Comparison of ENCODE assay signal across 10 cellular contexts in genomic region chr1:207825296-207825695, GRCh38.
DNase-seq lines count a peak whose midpoint lies in the region; ATAC-seq, FAIRE-seq and TF ChIP-seq lines count a peak whose summit lies in the region.
"Had no signal": no experiment of that assay in that cellular context is flagged by ENCODE, and none has a peak within 500 bp of the region (broad histone marks: within the 10 kb centered on the region; RNA-seq: fewer than 3 reads in every experiment).

No MANE protein-coding gene starts in this region.

- H3K4me1 ChIP-seq in BLaER1 (peaks cover 69% of the 10 kb centered on the region), OCI-LY7 (ENCODE audit: insufficient read depth, low read length, poor library complexity, severe bottlenecking) (peaks cover 71% of the 10 kb centered on the region), pancreas (peaks cover 36 to 50% (median 39%) of the 10 kb centered on the region in 3 donors)
- H3K4me1 ChIP-seq in effector memory CD4-positive, alpha-beta T cell (ENCODE audit: control insufficient read depth, insufficient read depth, low read length, poor library complexity, severe bottlenecking): peaks cover 54% of the 10 kb centered on the region

- H3K36me3 Mint-ChIP-seq in nephron progenitor cell (ENCODE audit: low read depth): no peaks in the 10 kb centered on the region

- TF ChIP-seq CTCF in OCI-LY7 (conservative IDR thresholded peaks at IDR 0.05; ENCODE audit: low read length) (no peak), pancreas (IDR thresholded peaks at IDR 0.05) (no peak), nephron progenitor cell (IDR thresholded peaks at IDR 0.05) (no peak)

- 0 out of 2 replicates have a peak overlapping the region, but pooled peaks have one; percentile 36 for H3K9ac ChIP-seq in BLaER1

- no peak for FAIRE-seq in pancreas (lab: Jason Lieb, UNC)

- WGBS in pancreas, 2 donors: 87 to 90% methylated on average over 3 of the region's 3 CpGs

- H3K27ac ChIP-seq in BLaER1: peak overlapping the region; percentile 36
- H3K27ac ChIP-seq in OCI-LY7 (ENCODE audit: low read depth, low read length, poor library complexity, severe bottlenecking): peak overlapping the region; percentile 27
- H3K27ac ChIP-seq in effector memory CD4-positive, alpha-beta T cell (ENCODE audit: insufficient read depth, low read length, poor library complexity, severe bottlenecking): peak overlapping the region; percentile 89
- H3K27ac ChIP-seq in pancreas: peak overlapping the region; percentile 75 to 99 (median 90)

- peaks cover 15% of the 10 kb centered on the region; the same call in 1 of the 2 replicates for H3K79me2 ChIP-seq in OCI-LY7 (ENCODE audit: insufficient read depth, low read depth, low read length)

- H3K9me3 ChIP-seq in BLaER1: no peaks in the 10 kb centered on the region
- H3K9me3 ChIP-seq in OCI-LY7 (ENCODE audit: low read length): no peaks in the 10 kb centered on the region
- H3K9me3 ChIP-seq in effector memory CD4-positive, alpha-beta T cell (ENCODE audit: control insufficient read depth, low read length): no peaks in the 10 kb centered on the region
- H3K9me3 ChIP-seq in pancreas: no peaks in the 10 kb centered on the region

- no peaks in the 10 kb centered on the region for H3K9me3 Mint-ChIP-seq in nephron progenitor cell
- H3K9me3 Mint-ChIP-seq: nephron had no signal

- DNase-seq in OCI-LY7 (ENCODE audit: low spot score) (no peak), pancreas (peak in 1 of 6 donors; percentile 23), DMS53 treated with DMSO at 0.1 percent for 48 hours (lab: John Stamatoyannopoulos, UW; ENCODE audit: unreplicated experiment) (no peak), nephron progenitor cell (no peak), GM19238 (ENCODE audit: insufficient read length, low spot score) (no peak), COR-L47 (lab: John Stamatoyannopoulos, UW) (no peak)
- DNase-seq in effector memory CD4-positive, alpha-beta T cell: no peak
- DNase-seq: NCI-H524 treated with DMSO at 0.1 percent for 48 hours had no signal

- no peak overlapping the region for H3K27ac Mint-ChIP-seq in nephron progenitor cell

- intact Hi-C loops in OCI-LY7 (cut with micrococcal nuclease; ENCODE audit: unreplicated experiment) (no loop called here), pancreas (cut with DNase I) (loop anchor here in 1 of 3 donors (10.0 kb wide), 1 partner anchor 140 kb away; no protein-coding TSS in a partner anchor)

- H3K4me3 ChIP-seq in BLaER1 (peak overlapping the region; percentile 20), OCI-LY7 (ENCODE audit: low read depth, low read length, poor library complexity, severe bottlenecking) (peak overlapping the region; percentile 39), pancreas (no peak overlapping the region)
- H3K4me3 ChIP-seq in effector memory CD4-positive, alpha-beta T cell (ENCODE audit: insufficient read depth, low read depth, low read length, poor library complexity, severe bottlenecking): peak overlapping the region; percentile 40

- POLR2A ChIA-PET in OCI-LY7 (lab: Charles Lee): interaction anchor here (6.5 kb wide), 1 partner anchor 47 kb away, joined by 109 read pairs; no protein-coding TSS in a partner anchor

- BruUV-seq in OCI-LY7 (replicated peaks; lab: Mats Ljungman, UMichigan): no TSS peak

- peaks cover 53% of the 10 kb centered on the region for H3K4me1 Mint-ChIP-seq in nephron progenitor cell

- H3K4me2 ChIP-seq in BLaER1: peak overlapping the region; percentile 72
- peak overlapping the region; percentile 69 for H3K4me2 ChIP-seq in OCI-LY7 (ENCODE audit: low read length)

- no peaks in the 10 kb centered on the region for H3K9me2 ChIP-seq in OCI-LY7 (ENCODE audit: insufficient read depth, low read length)

- CTCF ChIA-PET in OCI-LY7 (lab: Charles Lee; ENCODE audit: unreplicated experiment): interaction anchor here (1.1 kb wide), 1 partner anchor 47 kb away, joined by 3 read pairs; no protein-coding TSS in a partner anchor

- no peak for ATAC-seq in pancreas

- H3K27me3 ChIP-seq in BLaER1 (no peaks in the 10 kb centered on the region), pancreas (no peaks in the 10 kb centered on the region)
- no peaks in the 10 kb centered on the region for H3K27me3 ChIP-seq in effector memory CD4-positive, alpha-beta T cell (replicated peaks; ENCODE audit: control insufficient read depth, insufficient read depth, low read length, poor library complexity, severe bottlenecking)

- no peak overlapping the region for H3K4me3 Mint-ChIP-seq in nephron progenitor cell
- H3K4me3 Mint-ChIP-seq: nephron had no signal

- no peaks in the 10 kb centered on the region for H3K36me3 ChIP-seq in BLaER1
- no peaks in the 10 kb centered on the region for H3K36me3 ChIP-seq in OCI-LY7 (ENCODE audit: insufficient read depth, low read length)
- H3K36me3 ChIP-seq in effector memory CD4-positive, alpha-beta T cell (ENCODE audit: control insufficient read depth, insufficient read depth, low read length): no peaks in the 10 kb centered on the region
- no peaks in the 10 kb centered on the region for H3K36me3 ChIP-seq in pancreas

- no peak overlapping the region; the same call in 1 of the 2 replicates for H2AFZ ChIP-seq in OCI-LY7 (ENCODE audit: low read length)

- peaks cover 2% of the 10 kb centered on the region for H4K20me1 ChIP-seq in BLaER1
- 0 out of 2 replicates have a peak, but pooled peaks cover 4% of the 10 kb centered on the region for H4K20me1 ChIP-seq in OCI-LY7 (ENCODE audit: insufficient read depth, low read length)

- peaks cover 3% of the 10 kb centered on the region for H3K27me3 Mint-ChIP-seq in nephron progenitor cell (ENCODE audit: low read depth, poor library complexity)

Comparison
In these comparisons a context has a peak if more than half of its experiments do, and no peak if none do; other contexts are left out.
1. H3K27ac ChIP-seq: peak in every context shown above with its lines; median percentile 90 in pancreas; 89 in effector memory CD4-positive, alpha-beta T cell; 36 in BLaER1; 27 in OCI-LY7.
2. H3K4me3 ChIP-seq: peak in BLaER1 (single experiment), OCI-LY7 (single experiment) and effector memory CD4-positive, alpha-beta T cell (single experiment); none in pancreas (0 of 4).